18 cellular contexts compared by ENCODE assay signal in genomic region chr9:83061036-83061435, GRCh38. TPM values are rescaled to one million over a fixed set of nuclear protein-coding genes. Genes with fewer than 3 reads are reported as not detected.
DNase-seq lines count a peak whose midpoint lies in the region; ATAC-seq and FAIRE-seq lines count a peak whose summit lies in the region.
"Had no signal": no experiment of that assay in that cellular context is flagged by ENCODE, and none has a peak within 500 bp of the region (broad histone marks: within the 10 kb centered on the region; RNA-seq: fewer than 3 reads in every experiment).

No MANE protein-coding gene starts in this region.

- no peak overlapping the region for H3K4me3 Mint-ChIP-seq in activated CD4-positive, alpha-beta memory T cell treated with anti-CD3 and anti-CD28 coated beads, Interleukin-2, amount 10 ng/mL, durations not matched to agents 7 days and 5 days
- H3K4me3 Mint-ChIP-seq in activated T-cell treated with anti-CD3 and anti-CD28 coated beads, Interleukin-2, amount 50 U/mL, for 72 hours: no peak overlapping the region

- peak overlapping the region in 1 of 2 donors; percentile 38 for H3K4me3 ChIP-seq in muscle layer of duodenum (ENCODE audit: low read depth in 1 of 2, low read length in 2 of 2)
- H3K4me3 ChIP-seq: adrenal gland, BLaER1, lung had no signal

- no peaks in the 10 kb centered on the region for H3K4me1 Mint-ChIP-seq in activated CD4-positive, alpha-beta memory T cell treated with anti-CD3 and anti-CD28 coated beads, Interleukin-2, amount 10 ng/mL, durations not matched to agents 7 days and 5 days
- H3K4me1 Mint-ChIP-seq in activated T-cell treated with anti-CD3 and anti-CD28 coated beads, Interleukin-2, amount 50 U/mL, for 72 hours (ENCODE audit: low read depth): no peaks in the 10 kb centered on the region

- no peaks in the 10 kb centered on the region for H3K27me3 ChIP-seq in muscle layer of duodenum (ENCODE audit: low read depth, low read length)

- H3K27me3 Mint-ChIP-seq in activated CD4-positive, alpha-beta memory T cell treated with anti-CD3 and anti-CD28 coated beads, Interleukin-2, amount 10 ng/mL, durations not matched to agents 7 days and 5 days: peaks cover 25% of the 10 kb centered on the region
- H3K27me3 Mint-ChIP-seq in activated T-cell treated with anti-CD3 and anti-CD28 coated beads, Interleukin-2, amount 50 U/mL, for 72 hours (ENCODE audit: low read depth): peaks cover 45% of the 10 kb centered on the region

- FAIRE-seq in colon (lab: Jason Lieb, UNC): peak; percentile 18
- FAIRE-seq: TTC549 had no signal

- H3K4me1 ChIP-seq in muscle layer of duodenum (ENCODE audit: control insufficient read depth in 1 of 2, insufficient read depth in 2 of 2, low read length in 2 of 2): peaks cover 0 to 18% of the 10 kb centered on the region in 2 donors
- H3K4me1 ChIP-seq: adrenal gland, parathyroid adenoma had no signal

- CTCF ChIA-PET in activated CD4-positive, alpha-beta memory T cell treated with anti-CD3 and anti-CD28 coated beads, Interleukin-2, amount 10 ng/mL, durations not matched to agents 7 days and 5 days (lab: Charles Lee): no interaction called here

- H3K27ac ChIP-seq in muscle layer of duodenum (ENCODE audit: low read length): peak overlapping the region; percentile 73
- H3K27ac ChIP-seq: adrenal gland, BLaER1, KMS-11, parathyroid adenoma had no signal

- H3K27ac Mint-ChIP-seq in activated CD4-positive, alpha-beta memory T cell treated with anti-CD3 and anti-CD28 coated beads, Interleukin-2, amount 10 ng/mL, durations not matched to agents 7 days and 5 days: no peak overlapping the region
- H3K27ac Mint-ChIP-seq in activated T-cell treated with anti-CD3 and anti-CD28 coated beads, Interleukin-2, amount 50 U/mL, for 72 hours: no peak overlapping the region

- no peaks in the 10 kb centered on the region for H3K9me3 ChIP-seq in muscle layer of duodenum (ENCODE audit: control insufficient read depth in 1 of 2, low read length in 2 of 2)
- H3K9me3 ChIP-seq: adrenal gland had no signal

- DNase-seq in Caki2 (ENCODE audit: low read depth): peak; percentile 57
- peak; percentile 22 for DNase-seq in NCI-H2029 (lab: John Stamatoyannopoulos, UW)
- no peak for DNase-seq in activated CD4-positive, alpha-beta memory T cell treated with anti-CD3 and anti-CD28 coated beads, Interleukin-2, amount 10 ng/mL, durations not matched to agents 7 days and 5 days
- DNase-seq in activated T-cell treated with anti-CD3 and anti-CD28 coated beads, Interleukin-2, amount 50 U/mL, for 72 hours: no peak
- DNase-seq: adrenal gland; head of caudate nucleus; Right ventricle myocardium superior; stimulated activated CD4-positive, alpha-beta T cell treated with anti-CD3 and anti-CD28 coated beads, Interleukin-2, amount 100 ng/mL, for 48 hours; stimulated activated naive CD4-positive, alpha-beta T cell had no signal

- no peaks in the 10 kb centered on the region for H3K36me3 ChIP-seq in muscle layer of duodenum (ENCODE audit: control insufficient read depth in 1 of 2, insufficient read depth in 2 of 2, low read length in 2 of 2)
- H3K36me3 ChIP-seq: adrenal gland, BLaER1 had no signal

- in situ Hi-C loops in Caki2 (cut with HindIII; ENCODE audit: low pct_unique_long_range_greater_than_20kb, low sequenced_read_pairs): no loop called here

- ATAC-seq in HG02884 (IDR thresholded peaks at IDR 0.05; ENCODE audit: unreplicated experiment): no peak
- ATAC-seq in GM21447 (IDR thresholded peaks at IDR 0.05; ENCODE audit: unreplicated experiment): no peak
- no peak for ATAC-seq in activated T-cell treated with anti-CD3 and anti-CD28 coated beads, Interleukin-2, amount 50 U/mL, for 72 hours (replicated peaks in 1 of 2)

- peaks cover 9% of the 10 kb centered on the region for H3K36me3 Mint-ChIP-seq in activated CD4-positive, alpha-beta memory T cell treated with anti-CD3 and anti-CD28 coated beads, Interleukin-2, amount 10 ng/mL, durations not matched to agents 7 days and 5 days (ENCODE audit: low read depth)
- peaks cover 1 to 8% of the 10 kb centered on the region in 2 donors for H3K36me3 Mint-ChIP-seq in activated T-cell treated with anti-CD3 and anti-CD28 coated beads, Interleukin-2, amount 50 U/mL, for 72 hours (ENCODE audit: insufficient read depth in 2 of 2)

- peaks cover 5% of the 10 kb centered on the region for H3K9me3 Mint-ChIP-seq in activated CD4-positive, alpha-beta memory T cell treated with anti-CD3 and anti-CD28 coated beads, Interleukin-2, amount 10 ng/mL, durations not matched to agents 7 days and 5 days
- H3K9me3 Mint-ChIP-seq in activated T-cell treated with anti-CD3 and anti-CD28 coated beads, Interleukin-2, amount 50 U/mL, for 72 hours: peaks cover 2% of the 10 kb centered on the region in 2 donors

- POLR2A ChIA-PET in activated CD4-positive, alpha-beta memory T cell treated with anti-CD3 and anti-CD28 coated beads, Interleukin-2, amount 10 ng/mL, durations not matched to agents 7 days and 5 days (lab: Charles Lee): no interaction called here

RNA-seq across cellular contexts. Expression of gene RASEF, which starts 1.9 kb away (rescaled TPM):
- 3.8 and 7.0 TPM in 2 replicates for total RNA-seq in Caki2 (2014; rRNA removed; shearing (Covaris generic); ENCODE audit: low replicate concordance)
- not detected for total RNA-seq in activated CD4-positive, alpha-beta memory T cell treated with anti-CD3 and anti-CD28 coated beads, Interleukin-2, amount 10 ng/mL, durations not matched to agents 7 days and 5 days
- not detected for total RNA-seq in activated T-cell treated with anti-CD3 and anti-CD28 coated beads, Interleukin-2, amount 50 U/mL, for 72 hours

Comparison
In these comparisons a context has a peak if more than half of its experiments do, and no peak if none do; other contexts are left out.
1. DNase-seq: peak in Caki2 (single experiment) and NCI-H2029 (single experiment); none in activated CD4-positive, alpha-beta memory T cell treated with anti-CD3 and anti-CD28 coated beads, Interleukin-2, amount 10 ng/mL, durations not matched to agents 7 days and 5 days (single experiment) and activated T-cell treated with anti-CD3 and anti-CD28 coated beads, Interleukin-2, amount 50 U/mL, for 72 hours (0 of 2).